ENCODE assay signal across 8 cellular contexts in genomic region chr11:119168471-119169271, GRCh38. TPM values are rescaled to one million over a fixed set of nuclear protein-coding genes. Genes with fewer than 3 reads are reported as not detected.
DNase-seq lines count a peak whose midpoint lies in the region; ATAC-seq, FAIRE-seq and TF ChIP-seq lines count a peak whose summit lies in the region.

NLRX1 (plus strand) TSS chr11:119168725; CDS start chr11:119171404, 2,679 bp downstream.

- peak within 1 kb of the TSS; percentile 89 to 96 for H3K9ac ChIP-seq in kidney (ENCODE audit: low read length in 2 of 2)

- peak; percentile 94 for ATAC-seq in HG02885 (IDR thresholded peaks at IDR 0.05; ENCODE audit: poor library complexity, unreplicated experiment)
- peak; percentile 97 for ATAC-seq in central memory CD8-positive, alpha-beta T cell (replicated peaks; ENCODE audit: extremely low read depth, poor library complexity, severe bottlenecking)

- H3K36me3 ChIP-seq in kidney (ENCODE audit: control insufficient read depth in 1 of 2, insufficient read depth in 2 of 2, low read length in 2 of 2), result no peaks in the 10 kb centered on the region

- H3K9me3 Mint-ChIP-seq in central memory CD8-positive, alpha-beta T cell, result no peaks in the 10 kb centered on the region

- peak within 1 kb of the TSS; percentile 87 for H3K4me3 Mint-ChIP-seq in central memory CD8-positive, alpha-beta T cell

- DNase-seq in NCI-H82 (lab: John Stamatoyannopoulos, UW) (peak; percentile 53), NCI-H82 treated with DMSO at 0.1 percent for 48 hours (lab: John Stamatoyannopoulos, UW; ENCODE audit: unreplicated experiment) (no peak), NCI-H2029 treated with DMSO at 0.1 percent for 48 hours (lab: John Stamatoyannopoulos, UW) (peak; percentile 80), kidney (peak; percentile 93)
- peak; percentile 68 for DNase-seq in activated CD4-positive, CD25-positive, alpha-beta regulatory T cell treated with anti-CD3 and anti-CD28 coated beads, Interleukin-2, amount 50 U/mL, for 16 hours (ENCODE audit: low read depth, low spot score)
- peak; percentile 71 for DNase-seq in central memory CD8-positive, alpha-beta T cell (ENCODE audit: low spot score in 2 of 2)
- peak; percentile 66 to 68 for DNase-seq in stimulated activated CD4-positive, alpha-beta T cell treated with anti-CD3 and anti-CD28 coated beads, Interleukin-15, amount 100 ng/mL, for 1 hour (ENCODE audit: low read depth in 1 of 2, low spot score in 1 of 2)

- peak within 1 kb of the TSS; percentile 76 to 81 for H3K4me3 ChIP-seq in kidney (ENCODE audit: low read length in 2 of 2)

- H3K27ac Mint-ChIP-seq in central memory CD8-positive, alpha-beta T cell (ENCODE audit: low read depth), result peak within 1 kb of the TSS; percentile 80

- FAIRE-seq in kidney (lab: Jason Lieb, UNC), result no peak

- H3K27ac ChIP-seq in kidney (ENCODE audit: low read depth in 2 of 2, low read length in 2 of 2), result peak within 1 kb of the TSS; percentile 84 to 86

- H3K27me3 Mint-ChIP-seq in central memory CD8-positive, alpha-beta T cell, result no peaks in the 10 kb centered on the region

- peaks cover 11% of the 10 kb centered on the region for H3K4me1 Mint-ChIP-seq in central memory CD8-positive, alpha-beta T cell

- TF ChIP-seq CTCF in kidney (IDR thresholded peaks at IDR 0.05; ENCODE audit: borderline replicate concordance, extremely low read depth, insufficient read depth), result peak; percentile 74

- peaks cover 2 to 5% of the 10 kb centered on the region in 2 donors for H3K4me1 ChIP-seq in kidney (ENCODE audit: control insufficient read depth in 1 of 2, insufficient read depth in 1 of 2, low read depth in 1 of 2, low read length in 2 of 2)

- H3K36me3 Mint-ChIP-seq in central memory CD8-positive, alpha-beta T cell (ENCODE audit: insufficient read depth), result peaks cover 2% of the 10 kb centered on the region

- intact Hi-C loops in kidney (cut with DNase I), result no loop called here

- H3K9me3 ChIP-seq in kidney (ENCODE audit: control insufficient read depth in 1 of 2, low read length in 2 of 2), result no peaks in the 10 kb centered on the region

RNA-seq across cellular contexts. Expression of gene NLRX1, which starts in this region (rescaled TPM):
- 21.2 TPM for total RNA-seq in kidney
- polyA plus RNA-seq in kidney (ENCODE audit: insufficient read depth, low read depth, low replicate concordance), result 11.9 TPM
